14 cellular contexts compared by ENCODE assay signal in genomic region chr21:38819051-38819718, GRCh38. TPM values are rescaled to one million over a fixed set of nuclear protein-coding genes. Genes with fewer than 3 reads are reported as not detected.
DNase-seq lines count a peak whose midpoint lies in the region; ATAC-seq, FAIRE-seq and TF ChIP-seq lines count a peak whose summit lies in the region.
"Had no signal": no experiment of that assay in that cellular context is flagged by ENCODE, and none has a peak within 500 bp of the region (broad histone marks: within the 10 kb centered on the region; RNA-seq: fewer than 3 reads in every experiment).

No MANE protein-coding gene starts in this region.

- peaks cover 100% of the 10 kb centered on the region for H3K36me3 Mint-ChIP-seq in MCF 10A (ENCODE audit: insufficient read depth, unreplicated experiment)

- TF ChIP-seq POLR2A in right lobe of liver (IDR thresholded peaks at IDR 0.05) (no peak), spleen (IDR thresholded peaks at IDR 0.05) (no peak), erythroblast (IDR thresholded peaks at IDR 0.05; ENCODE audit: low read length) (no peak)

- no TSS peak for BruUV-seq in MCF 10A (replicated peaks; lab: Mats Ljungman, UMichigan)

- CTCF ChIA-PET in MCF 10A (lab: Yijun Ruan, JAX) = interaction anchor here (0.6 to 1.9 kb wide), 6 partner anchors 11 to 1894 kb away, joined by 3 to 6 read pairs (median 3); no protein-coding TSS in a partner anchor

- H3K27me3 ChIP-seq in right lobe of liver (no peaks in the 10 kb centered on the region), spleen (replicated peaks in 1 of 7) (no peaks in the 10 kb centered on the region)
- H3K27me3 ChIP-seq: pancreas had no signal

- H3K9me3 ChIP-seq in right lobe of liver (no peaks in the 10 kb centered on the region), spleen (peaks cover 0 to 3% (median 0%) of the 10 kb centered on the region in 8 donors), mucosa of descending colon (no peaks in the 10 kb centered on the region)
- H3K9me3 ChIP-seq: pancreas had no signal

- H3K27me3 Mint-ChIP-seq in MCF 10A (ENCODE audit: insufficient read depth, unreplicated experiment) = no peaks in the 10 kb centered on the region
- H3K27me3 Mint-ChIP-seq: activated CD8-positive, alpha-beta memory T cell treated with anti-CD3 and anti-CD28 coated beads, Interleukin-2, amount 10 ng/mL, durations not matched to agents 7 days and 5 days had no signal

- H3K36me3 ChIP-seq in right lobe of liver = peaks cover 16 to 95% (median 82%) of the 10 kb centered on the region in 4 donors
- peaks cover 31 to 99% (median 96%) of the 10 kb centered on the region in 6 donors for H3K36me3 ChIP-seq in spleen
- peaks cover 6% of the 10 kb centered on the region for H3K36me3 ChIP-seq in mucosa of descending colon (ENCODE audit: low read depth)

- H3K27ac ChIP-seq in right lobe of liver (peak overlapping the region in 2 of 3 donors; percentile 97), spleen (peak overlapping the region in 6 of 8 donors; percentile 5 to 61 (median 26))
- H3K27ac ChIP-seq: pancreas had no signal

- POLR2A ChIA-PET in MCF 10A (lab: Yijun Ruan, JAX) = interaction anchor here (0.5 to 7.3 kb wide), 22 partner anchors 10 to 756 kb away, joined by 3 to 113 read pairs (median 6); partner anchors contain the start of gene ETS2

- FAIRE-seq in GM18507 (lab: Jason Lieb, UNC) = peak; percentile 15
- FAIRE-seq: pancreas had no signal

- intact Hi-C loops in MCF 10A (cut with micrococcal nuclease) = no loop called here
- intact Hi-C loops in right lobe of liver (cut with DNase I) = loop anchor here in 1 of 2 donors (10.0 kb wide), 1 partner anchor 84 kb away; no protein-coding TSS in a partner anchor
- intact Hi-C loops in spleen (cut with DNase I; ENCODE audit: low total_unique reads) = no loop called here
- intact Hi-C loops in mucosa of descending colon (cut with DNase I, micrococcal nuclease) = loop anchor here in 1 of 2 donors (10.0 kb wide), 1 partner anchor 136 kb away; no protein-coding TSS in a partner anchor

- H3K4me1 Mint-ChIP-seq in MCF 10A (ENCODE audit: insufficient read depth, unreplicated experiment) = peaks cover 41% of the 10 kb centered on the region
- H3K4me1 Mint-ChIP-seq: activated CD8-positive, alpha-beta memory T cell treated with anti-CD3 and anti-CD28 coated beads, Interleukin-2, amount 10 ng/mL, durations not matched to agents 7 days and 5 days had no signal

- TF ChIP-seq CTCF in MCF 10A (IDR thresholded peaks at IDR 0.05; ENCODE audit: unreplicated experiment) = no peak
- TF ChIP-seq CTCF in right lobe of liver (IDR thresholded peaks at IDR 0.05) = no peak
- TF ChIP-seq CTCF in spleen (IDR thresholded peaks at IDR 0.05 in 8 of 11, conservative IDR thresholded peaks at IDR 0.05 in 3 of 11) = no peak
- no peak for TF ChIP-seq CTCF in mucosa of descending colon (IDR thresholded peaks at IDR 0.05)

- H3K4me3 Mint-ChIP-seq in MCF 10A (ENCODE audit: unreplicated experiment) = peak overlapping the region; percentile 40
- H3K4me3 Mint-ChIP-seq: activated CD8-positive, alpha-beta memory T cell treated with anti-CD3 and anti-CD28 coated beads, Interleukin-2, amount 10 ng/mL, durations not matched to agents 7 days and 5 days had no signal

- H3K4me3 ChIP-seq in right lobe of liver (no peak overlapping the region), spleen (no peak overlapping the region), mucosa of descending colon (no peak overlapping the region)
- H3K4me3 ChIP-seq: pancreas had no signal

- no peaks in the 10 kb centered on the region for H3K9me3 Mint-ChIP-seq in MCF 10A (ENCODE audit: unreplicated experiment)

- H3K27ac Mint-ChIP-seq in MCF 10A (ENCODE audit: low read depth, unreplicated experiment) = peak overlapping the region; percentile 75
- H3K27ac Mint-ChIP-seq: activated CD8-positive, alpha-beta memory T cell treated with anti-CD3 and anti-CD28 coated beads, Interleukin-2, amount 10 ng/mL, durations not matched to agents 7 days and 5 days had no signal

- no peak for DNase-seq in GM18507 (ENCODE audit: extremely low spot score, insufficient read length, low read depth)
- DNase-seq in MCF 10A (ENCODE audit: unreplicated experiment) = no peak
- no peak for DNase-seq in right lobe of liver
- DNase-seq in spleen = no peak
- DNase-seq in T-helper 2 cell = no peak
- DNase-seq in erythroblast (lab: John Stamatoyannopoulos, UW) = no peak
- DNase-seq in NCI-H2171 (lab: John Stamatoyannopoulos, UW) = no peak
- no peak for DNase-seq in mucosa of descending colon
- DNase-seq: activated CD8-positive, alpha-beta memory T cell treated with anti-CD3 and anti-CD28 coated beads, Interleukin-2, amount 10 ng/mL, durations not matched to agents 7 days and 5 days; activated gamma-delta T cell treated with Interleukin-2 at 50 U/mL for 16 hours; NCI-H2081 treated with DMSO at 0.1 percent for 48 hours; NCI-H82; pancreas; substantia nigra had no signal

- WGBS in right lobe of liver (ENCODE audit: insufficient coverage, low coverage, low lambda C conversion rate, missing lambda C conversion rate) = 95% methylated on average over 6 of the region's 14 CpGs
- 90 to 98% (median 91%) methylated on average over 14 of the region's 14 CpGs for WGBS in spleen, 5 donors

- H3K4me1 ChIP-seq in right lobe of liver = peaks cover 0 to 53% (median 23%) of the 10 kb centered on the region in 4 donors
- peaks cover 0 to 76% (median 34%) of the 10 kb centered on the region in 6 donors for H3K4me1 ChIP-seq in spleen
- H3K4me1 ChIP-seq in mucosa of descending colon (ENCODE audit: low read depth) = peaks cover 47% of the 10 kb centered on the region
- H3K4me1 ChIP-seq: pancreas had no signal

- ATAC-seq in right lobe of liver (no peak), mucosa of descending colon (no peak)
- ATAC-seq: activated CD8-positive, alpha-beta memory T cell treated with anti-CD3 and anti-CD28 coated beads, Interleukin-2, amount 10 ng/mL, durations not matched to agents 7 days and 5 days; pancreas had no signal

RNA-seq across cellular contexts. Expression of gene ETS2, which starts 13.5 kb away (rescaled TPM):
- total RNA-seq in MCF 10A (2022) (109 and 126 TPM in 2 replicates), right lobe of liver (100 to 1,000 TPM in 4 of 6 experiments, 10 to 100 TPM in 2; 38.3 to 252 (median 129) TPM), spleen (100 to 1,000 TPM; 287 to 590 (median 388) TPM), mucosa of descending colon (100 to 1,000 TPM; 115 to 222 (median 171) TPM)
- 100 to 1,000 TPM in 1 of 3 donors, 10 to 100 TPM in 2; 44.4 to 113 (median 44.6) TPM for polyA plus RNA-seq in spleen
